9 cellular contexts compared by ENCODE assay signal in genomic region chr1:156336242-156336641, GRCh38.
DNase-seq lines count a peak whose midpoint lies in the region; ATAC-seq and TF ChIP-seq lines count a peak whose summit lies in the region.
"Had no signal": no experiment of that assay in that cellular context is flagged by ENCODE, and none has a peak within 500 bp of the region (broad histone marks: within the 10 kb centered on the region; RNA-seq: fewer than 3 reads in every experiment).

No MANE protein-coding gene starts in this region.

- H3K4me3 Mint-ChIP-seq in effector memory CD8-positive, alpha-beta T cell, result peak overlapping the region; percentile 93 to 95

- H3K4me1 Mint-ChIP-seq in effector memory CD8-positive, alpha-beta T cell (ENCODE audit: low read depth in 2 of 2), result peaks cover 28 to 30% of the 10 kb centered on the region in 2 donors

- H3K9me3 ChIP-seq in OCI-LY1 (ENCODE audit: low read length), result no peaks in the 10 kb centered on the region

- H3K27ac ChIP-seq in OCI-LY1 (ENCODE audit: low read depth, low read length, poor library complexity, severe bottlenecking), result no peak overlapping the region

- peak overlapping the region; percentile 93 for H3K4me2 ChIP-seq in OCI-LY1 (ENCODE audit: low read length)

- H3K4me3 ChIP-seq in OCI-LY1 (ENCODE audit: low read depth, low read length, poor library complexity, severe bottlenecking), result peak overlapping the region; percentile 97
- H3K4me3 ChIP-seq in retinal pigment epithelial cell (ENCODE audit: low read length), result peak overlapping the region; percentile 95

- H2AFZ ChIP-seq in OCI-LY1 (ENCODE audit: low read length), result no peak overlapping the region

- H3K27me3 ChIP-seq in OCI-LY1 (ENCODE audit: insufficient read depth, low read length), result no peaks in the 10 kb centered on the region

- peak overlapping the region in 1 of 2 donors; percentile 90 for H3K27ac Mint-ChIP-seq in effector memory CD8-positive, alpha-beta T cell

- peaks cover 32% of the 10 kb centered on the region for H3K79me2 ChIP-seq in OCI-LY1 (ENCODE audit: insufficient read depth, low read length)

- no peaks in the 10 kb centered on the region for H3K9me2 ChIP-seq in OCI-LY1 (ENCODE audit: low read depth, low read length)

- peaks cover 50% of the 10 kb centered on the region for H3K36me3 Mint-ChIP-seq in effector memory CD8-positive, alpha-beta T cell (ENCODE audit: insufficient read depth)

- H4K20me1 ChIP-seq in OCI-LY1 (ENCODE audit: insufficient read depth, low read length), result no peaks in the 10 kb centered on the region

- ATAC-seq in effector memory CD8-positive, alpha-beta T cell (replicated peaks), result no peak

- DNase-seq in SIG-M5 treated with dmso at 0.1 percent for 504 hours (lab: John Stamatoyannopoulos, UW; ENCODE audit: unreplicated experiment) (peak; percentile 37), SIG-M5 (lab: John Stamatoyannopoulos, UW) (no peak), retinal pigment epithelial cell (ENCODE audit: low read depth) (peak; percentile 9), GM13976 (ENCODE audit: low spot score) (no peak), hepatic stellate cell (ENCODE audit: low spot score) (no peak)
- no peak for DNase-seq in effector memory CD8-positive, alpha-beta T cell
- no peak for DNase-seq in stimulated activated naive CD4-positive, alpha-beta T cell (lab: John Stamatoyannopoulos, UW)
- DNase-seq: retina had no signal

- TF ChIP-seq CTCF in OCI-LY1 (IDR thresholded peaks at IDR 0.05; ENCODE audit: low read length) (peak; percentile 59), retinal pigment epithelial cell (conservative IDR thresholded peaks at IDR 0.05; ENCODE audit: low read depth, low read length) (peak; percentile 43), GM13976 (IDR thresholded peaks at IDR 0.05; ENCODE audit: borderline replicate concordance, control extremely low read depth, extremely low read depth, insufficient read depth, missing control alignments) (no peak)

- H3K9me3 Mint-ChIP-seq in effector memory CD8-positive, alpha-beta T cell, result no peaks in the 10 kb centered on the region

- in situ Hi-C loops in GM13976 (cut with MboI; ENCODE audit: low sequenced_read_pairs, unreplicated experiment), result no loop called here

- H3K36me3 ChIP-seq in OCI-LY1 (ENCODE audit: insufficient read depth, low read length), result peaks cover 61% of the 10 kb centered on the region

- peaks cover 17% of the 10 kb centered on the region for H3K4me1 ChIP-seq in OCI-LY1 (ENCODE audit: insufficient read depth, low read length, severe bottlenecking)

- H3K9ac ChIP-seq in OCI-LY1 (ENCODE audit: low read length), result peak overlapping the region; percentile 79

- H3F3A ChIP-seq in OCI-LY1 (ENCODE audit: insufficient read depth, low read length), result no peaks in the 10 kb centered on the region

- no peaks in the 10 kb centered on the region for H3K27me3 Mint-ChIP-seq in effector memory CD8-positive, alpha-beta T cell

Comparison
In these comparisons a context has a peak if more than half of its experiments do, and no peak if none do; other contexts are left out.
1. DNase-seq: peak in SIG-M5 treated with dmso at 0.1 percent for 504 hours (single experiment) and retinal pigment epithelial cell (single experiment); none in SIG-M5 (single experiment), effector memory CD8-positive, alpha-beta T cell (0 of 3), GM13976 (single experiment), stimulated activated naive CD4-positive, alpha-beta T cell (0 of 6) and hepatic stellate cell (single experiment).